8 cellular contexts compared by ENCODE assay signal in the genomic region with DNA sequence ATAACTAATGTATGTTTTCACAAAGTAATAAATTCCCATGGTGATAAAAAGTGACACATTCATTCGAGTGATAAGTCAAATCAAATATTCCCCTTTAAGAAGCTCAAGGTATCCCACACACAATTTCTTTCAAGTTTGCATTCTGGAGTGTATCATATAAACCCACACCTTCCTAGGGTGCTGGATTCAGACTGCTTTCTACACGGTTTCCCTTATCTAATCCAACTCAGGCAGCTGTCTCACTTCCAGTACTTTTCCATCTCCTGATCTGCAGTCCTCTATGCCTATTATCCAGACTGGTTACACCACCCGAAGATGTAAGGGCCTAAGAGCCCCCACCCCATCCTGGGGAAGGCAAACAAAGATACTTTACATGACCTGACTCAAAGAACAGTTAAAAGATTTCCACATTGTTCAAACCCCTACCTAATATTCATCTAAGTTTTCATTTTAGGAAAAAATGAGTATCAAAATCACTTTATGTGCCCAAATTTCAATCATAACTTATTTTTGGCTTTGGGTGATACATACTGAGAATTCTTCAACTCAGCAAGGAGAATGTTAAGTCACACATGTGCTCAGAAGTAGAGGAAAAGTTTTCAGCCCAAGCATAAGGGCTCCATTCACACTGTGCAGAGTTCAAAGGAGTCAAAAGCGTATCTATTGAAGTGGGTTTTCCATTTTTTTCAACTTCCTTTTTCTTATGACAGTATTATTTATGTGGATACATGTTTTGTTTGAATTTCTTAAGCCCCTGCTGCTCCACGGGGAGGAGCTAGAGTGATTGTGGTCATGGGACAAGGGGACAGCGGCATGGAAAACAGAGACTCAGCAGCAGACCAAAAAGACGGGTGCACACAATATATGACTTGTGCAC. TPM values are rescaled to one million over a fixed set of nuclear protein-coding genes. Genes with fewer than 3 reads are reported as not detected.
DNase-seq lines count a peak whose midpoint lies in the region; ATAC-seq and TF ChIP-seq lines count a peak whose summit lies in the region.

No MANE protein-coding gene starts in this region.

- no peak for TF ChIP-seq CTCF in VCaP (conservative IDR thresholded peaks at IDR 0.05)
- no peak for TF ChIP-seq CTCF in omental fat pad (IDR thresholded peaks at IDR 0.05)

- peaks cover 40 to 54% (median 52%) of the 10 kb centered on the region in 3 donors for H3K4me1 Mint-ChIP-seq in CD8-positive, alpha-beta memory T cell
- H3K4me1 Mint-ChIP-seq in IgD-negative memory B cell, result peaks cover 51 to 56% (median 53%) of the 10 kb centered on the region in 3 donors

- CTCF ChIA-PET in CD8-positive, alpha-beta memory T cell (lab: Charles Lee), result interaction anchor here (1.4 to 2.8 kb wide), 3 partner anchors 24 to 113 kb away, joined by 3 to 10 read pairs (median 6); no protein-coding TSS in a partner anchor

- DNase-seq in CD8-positive, alpha-beta memory T cell, result peak in 2 of 5 donors; percentile 18 to 61
- DNase-seq in epithelial cell of prostate (ENCODE audit: low read depth, low spot score) (no peak), omental fat pad (ENCODE audit: low spot score) (no peak), HK-2 (ENCODE audit: unreplicated experiment) (no peak)

- H3K27ac Mint-ChIP-seq in CD8-positive, alpha-beta memory T cell, result peak overlapping the region in 7 of 8 donors; percentile 24 to 87 (median 54)
- H3K27ac Mint-ChIP-seq in IgD-negative memory B cell, result peak overlapping the region; percentile 40 to 88 (median 80)

- H3K9me3 ChIP-seq in CD8-positive, alpha-beta memory T cell (ENCODE audit: low read length), result no peaks in the 10 kb centered on the region

- H3K4me3 ChIP-seq in CD8-positive, alpha-beta memory T cell (ENCODE audit: low read length), result no peak overlapping the region

- H3K9me3 Mint-ChIP-seq in CD8-positive, alpha-beta memory T cell, result no peaks in the 10 kb centered on the region
- H3K9me3 Mint-ChIP-seq in IgD-negative memory B cell, result no peaks in the 10 kb centered on the region

- no peaks in the 10 kb centered on the region for H3K27me3 Mint-ChIP-seq in CD8-positive, alpha-beta memory T cell
- H3K27me3 Mint-ChIP-seq in IgD-negative memory B cell, result no peaks in the 10 kb centered on the region

- H3K27ac ChIP-seq in CD8-positive, alpha-beta memory T cell (ENCODE audit: low read depth, low read length), result peak overlapping the region; percentile 62
- H3K27ac ChIP-seq in VCaP (peak overlapping the region; percentile 88; the same call in 1 of the 2 replicates), epithelial cell of prostate (peak overlapping the region; percentile 99)

- POLR2A ChIA-PET in CD8-positive, alpha-beta memory T cell (lab: Charles Lee), result no interaction called here

- H3K27me3 ChIP-seq in CD8-positive, alpha-beta memory T cell (ENCODE audit: insufficient read depth, low read length, poor library complexity, severe bottlenecking), result no peaks in the 10 kb centered on the region

- ATAC-seq in omental fat pad (ENCODE audit: low FRiP score) (peak; percentile 49), GM19328 (IDR thresholded peaks at IDR 0.05; ENCODE audit: unreplicated experiment) (no peak), GM21576 (IDR thresholded peaks at IDR 0.05; ENCODE audit: unreplicated experiment) (no peak)

- peak overlapping the region in 5 of 7 donors; percentile 37 to 58 (median 52) for H3K4me3 Mint-ChIP-seq in CD8-positive, alpha-beta memory T cell
- H3K4me3 Mint-ChIP-seq in IgD-negative memory B cell, result peak overlapping the region in 3 of 4 donors; percentile 18 to 86 (median 81)

- no peaks in the 10 kb centered on the region for H3K36me3 Mint-ChIP-seq in CD8-positive, alpha-beta memory T cell
- peaks cover 7% of the 10 kb centered on the region for H3K36me3 Mint-ChIP-seq in IgD-negative memory B cell

- H3K4me1 ChIP-seq in CD8-positive, alpha-beta memory T cell (ENCODE audit: insufficient read depth, low read length), result peaks cover 42% of the 10 kb centered on the region

- no peaks in the 10 kb centered on the region for H3K36me3 ChIP-seq in CD8-positive, alpha-beta memory T cell (ENCODE audit: insufficient read depth, low read length)

RNA-seq across cellular contexts. Expression of a gene that starts 41.8 kb away (rescaled TPM):
- total RNA-seq in CD8-positive, alpha-beta memory T cell, result 10 to 100 TPM; 45.8 to 49.1 TPM
- polyA plus RNA-seq in CD8-positive, alpha-beta memory T cell, result 10.5 TPM
- polyA plus RNA-seq in IgD-negative memory B cell, result 71.8 TPM
- 100 to 1,000 TPM; 100 to 273 (median 154) TPM for total RNA-seq in omental fat pad

RNA-seq across cellular contexts. Expression of a gene that starts 55.9 kb away (rescaled TPM):
- total RNA-seq in CD8-positive, alpha-beta memory T cell, result 10 to 100 TPM; 37.0 to 37.7 TPM
- 760 TPM for polyA plus RNA-seq in CD8-positive, alpha-beta memory T cell
- 37.0 TPM for polyA plus RNA-seq in IgD-negative memory B cell
- 10 to 100 TPM; 12.4 to 45.6 (median 18.3) TPM for total RNA-seq in omental fat pad
